ENCODE assay signal across 19 cellular contexts in genomic region chr1:29576510-29576909, GRCh38.
DNase-seq lines count a peak whose midpoint lies in the region; ATAC-seq, FAIRE-seq and TF ChIP-seq lines count a peak whose summit lies in the region.
"Had no signal": no experiment of that assay in that cellular context is flagged by ENCODE, and none has a peak within 500 bp of the region (broad histone marks: within the 10 kb centered on the region; RNA-seq: fewer than 3 reads in every experiment).

No MANE protein-coding gene starts in this region.

- TF ChIP-seq CTCF in PC-3 (conservative IDR thresholded peaks at IDR 0.05; ENCODE audit: low read depth, low read length) = no peak
- no peak for TF ChIP-seq CTCF in right lobe of liver (IDR thresholded peaks at IDR 0.05)

- H3K9me3 ChIP-seq in PC-3 (ENCODE audit: low read length) (no peaks in the 10 kb centered on the region), right lobe of liver (no peaks in the 10 kb centered on the region)
- H3K9me3 ChIP-seq: SJCRH30 had no signal

- H3K27me3 ChIP-seq in PC-3 (ENCODE audit: low read length) = no peaks in the 10 kb centered on the region
- H3K27me3 ChIP-seq in right lobe of liver = no peaks in the 10 kb centered on the region
- H3K27me3 ChIP-seq: SJCRH30 had no signal

- CTCF ChIA-PET in PC-3 (lab: Charles Lee) = interaction anchor here (0.6 kb wide), 1 partner anchor 133 kb away, joined by 4 read pairs; no protein-coding TSS in a partner anchor

- H4K20me1 ChIP-seq in PC-3 (ENCODE audit: low read length) = no peaks in the 10 kb centered on the region

- no TSS peak for BruUV-seq in PC-3 (replicated peaks; lab: Mats Ljungman, UMichigan)

- no peak overlapping the region for H3K9ac ChIP-seq in PC-3 (ENCODE audit: low read length)

- H2AFZ ChIP-seq in PC-3 (ENCODE audit: low read length) = no peak overlapping the region

- no peak for FAIRE-seq in HTR-8/SVneo (lab: Jason Lieb, UNC)
- FAIRE-seq: G401.6, GM12892 had no signal

- no peaks in the 10 kb centered on the region for H3K9me2 ChIP-seq in PC-3 (replicated peaks; ENCODE audit: low read length)

- no peak for TF ChIP-seq POLR2A in right lobe of liver (IDR thresholded peaks at IDR 0.05)

- intact Hi-C loops in PC-3 (cut with micrococcal nuclease) = no loop called here
- intact Hi-C loops in right lobe of liver (cut with DNase I) = no loop called here

- peak; percentile 83 for DNase-seq in HPDE6-E6E7 (ENCODE audit: extremely low spot score)
- DNase-seq in NCI-H1105 (lab: John Stamatoyannopoulos, UW) = peak; percentile 28
- DNase-seq in PC-3 = peak; percentile 5
- peak; percentile 80 for DNase-seq in epithelial cell of prostate (ENCODE audit: low read depth, low spot score)
- no peak for DNase-seq in HTR-8/SVneo (ENCODE audit: insufficient read length, low spot score)
- DNase-seq in right lobe of liver = no peak
- DNase-seq: CD4-positive, CD25-positive, alpha-beta regulatory T cell; H9; HFFc6; NCI-H187; NCI-H446; NK-92 treated with Interleukin-12 subunit alpha and Interleukin-12 subunit beta, amount 100 ng/mL, for 24 hours; SJCRH30; T-cell had no signal

- H3K4me2 ChIP-seq in PC-3 (ENCODE audit: low read length) = no peak overlapping the region

- no peaks in the 10 kb centered on the region for H3K36me3 ChIP-seq in PC-3 (ENCODE audit: low read depth, low read length)
- no peaks in the 10 kb centered on the region for H3K36me3 ChIP-seq in right lobe of liver
- H3K36me3 ChIP-seq: SJCRH30 had no signal

- no peaks in the 10 kb centered on the region for H3K79me2 ChIP-seq in PC-3 (ENCODE audit: low read length)

- 25% methylated on average over 1 of the region's 6 CpGs for WGBS in right lobe of liver (ENCODE audit: insufficient coverage, low coverage, low lambda C conversion rate, missing lambda C conversion rate)

- H3K4me3 ChIP-seq in PC-3 (ENCODE audit: low read length) = no peak overlapping the region
- H3K4me3 ChIP-seq in right lobe of liver = no peak overlapping the region
- H3K4me3 ChIP-seq: SJCRH30 had no signal

- peaks cover under 1% of the 10 kb centered on the region for H3F3A ChIP-seq in PC-3 (ENCODE audit: low read length, unreplicated experiment)

- POLR2A ChIA-PET in PC-3 (lab: Charles Lee; ENCODE audit: unreplicated experiment) = no interaction called here

- peaks cover 47% of the 10 kb centered on the region for H3K4me1 ChIP-seq in PC-3 (ENCODE audit: insufficient read depth, low read length)
- H3K4me1 ChIP-seq in right lobe of liver = no peaks in the 10 kb centered on the region
- H3K4me1 ChIP-seq: SJCRH30 had no signal

- ATAC-seq in PC-3 (no peak), HG03097 (IDR thresholded peaks at IDR 0.05; ENCODE audit: low FRiP score, unreplicated experiment) (no peak), right lobe of liver (no peak), HG02588 (IDR thresholded peaks at IDR 0.05; ENCODE audit: unreplicated experiment) (no peak)
- ATAC-seq: Panc1, T-cell had no signal

- H3K27ac ChIP-seq in PC-3 (ENCODE audit: low read length) (no peak overlapping the region), epithelial cell of prostate (peak overlapping the region; percentile 39), right lobe of liver (no peak overlapping the region)
- H3K27ac ChIP-seq: SJCRH30 had no signal

Comparison
In these comparisons a context has a peak if more than half of its experiments do, and no peak if none do; other contexts are left out.
1. DNase-seq: peak in HPDE6-E6E7 (single experiment), NCI-H1105 (single experiment), PC-3 (single experiment) and epithelial cell of prostate (single experiment); none in HTR-8/SVneo (single experiment) and right lobe of liver (0 of 3).